ENCODE assay signal across 15 cellular contexts in genomic region chr1:101040666-101041065, GRCh38. TPM values are rescaled to one million over a fixed set of nuclear protein-coding genes. Genes with fewer than 3 reads are reported as not detected.
A peak's percentile ranks its signal among the peaks of the same experiment; 100 is the strongest.
DNase-seq lines count a peak whose midpoint lies in the region; TF ChIP-seq lines count a peak whose summit lies in the region.
"Had no signal": no experiment of that assay in that cellular context is flagged by ENCODE, and none has a peak within 500 bp of the region (broad histone marks: within the 10 kb centered on the region; RNA-seq: fewer than 3 reads in every experiment).

No MANE protein-coding gene starts in this region.

- peaks cover 0 to 22% of the 10 kb centered on the region in 2 experiments; a peak in 2 of 3 replicates for H3K36me3 ChIP-seq in HEK293 (ENCODE audit: control insufficient read depth in 2 of 2, insufficient read depth in 1 of 2, low read length in 2 of 2)
- H3K36me3 ChIP-seq in endodermal cell (ENCODE audit: control insufficient read depth, insufficient read depth, low read length), result peaks cover 30% of the 10 kb centered on the region
- H3K36me3 ChIP-seq in spleen, result peaks cover 0 to 52% (median 10%) of the 10 kb centered on the region in 6 donors

- TF ChIP-seq POLR2A in spleen (IDR thresholded peaks at IDR 0.05), result no peak

- peaks cover 19% of the 10 kb centered on the region for H3K9me3 Mint-ChIP-seq in endodermal cell

- H3K27me3 ChIP-seq in endodermal cell (ENCODE audit: control insufficient read depth, insufficient read depth, low read length, poor library complexity, severe bottlenecking), result no peaks in the 10 kb centered on the region
- no peaks in the 10 kb centered on the region for H3K27me3 ChIP-seq in spleen (replicated peaks in 1 of 7)
- H3K27me3 ChIP-seq: BLaER1 treated with 17β-estradiol and CSF1 and Interleukin-3, amounts not matched to agents 10 nM and 100 nM had no signal

- POLR2A ChIA-PET in HEK293 (lab: Yijun Ruan, JAX), result no interaction called here

- H3K9ac ChIP-seq in endodermal cell (ENCODE audit: extremely low read depth, low read length, poor library complexity, severe bottlenecking), result no peak overlapping the region
- H3K9ac ChIP-seq: BLaER1 treated with 17β-estradiol and CSF1 and Interleukin-3, amounts not matched to agents 10 nM and 100 nM had no signal

- no peak for TF ChIP-seq CTCF in HEK293 (tag by site-specific recombination; IDR thresholded peaks at IDR 0.05)
- TF ChIP-seq CTCF in endodermal cell (conservative IDR thresholded peaks at IDR 0.05), result no peak
- no peak for TF ChIP-seq CTCF in spleen (IDR thresholded peaks at IDR 0.05 in 8 of 11, conservative IDR thresholded peaks at IDR 0.05 in 3 of 11)

- 88 to 96% methylated on average over 1 to 2 of the region's 2 CpGs for WGBS in endodermal cell (ENCODE audit: insufficient coverage in 1 of 2, insufficient read length in 1 of 2), 2 experiments
- WGBS in spleen, 5 donors, result 84 to 100% (median 94%) methylated on average over 1 to 2 of the region's 2 CpGs

- peaks cover 3% of the 10 kb centered on the region for H3K27me3 Mint-ChIP-seq in endodermal cell (ENCODE audit: insufficient read depth)
- H3K27me3 Mint-ChIP-seq: CD4-positive, CD25-positive, alpha-beta regulatory T cell had no signal

- intact Hi-C loops in spleen (cut with DNase I; ENCODE audit: low total_unique reads), result no loop called here

- H3K4me1 ChIP-seq in HEK293 (ENCODE audit: control insufficient read depth, insufficient read depth, low read length) (no peaks in the 10 kb centered on the region), endodermal cell (ENCODE audit: control insufficient read depth, insufficient read depth, low read length) (no peaks in the 10 kb centered on the region), spleen (peaks cover 0 to 5% (median 0%) of the 10 kb centered on the region in 6 donors)
- H3K4me1 ChIP-seq: HAP-1 had no signal

- H3K27ac Mint-ChIP-seq in endodermal cell, result no peak overlapping the region
- H3K27ac Mint-ChIP-seq: HFFc6 had no signal

- no peaks in the 10 kb centered on the region for H3K4me1 Mint-ChIP-seq in endodermal cell

- DNase-seq in endodermal cell (no peak), spleen (peak; percentile 46), NCI-H526 treated with DMSO at 0.1 percent for 48 hours (lab: John Stamatoyannopoulos, UW) (no peak), NCI-H1092 treated with DMSO at 0.1 percent for 48 hours (lab: John Stamatoyannopoulos, UW) (no peak), HPDE6-E6E7 (ENCODE audit: extremely low spot score) (no peak)
- DNase-seq: Calu3; CD4-positive, CD25-positive, alpha-beta regulatory T cell; DMS 273 treated with DMSO at 0.1 percent for 48 hours; DMS79 treated with DMSO at 0.1 percent for 48 hours; EL; HFFc6; KBM-7 had no signal

- H3K27ac ChIP-seq in HEK293 (ENCODE audit: extremely low read depth, low read depth, low read length) (no peak overlapping the region), endodermal cell (ENCODE audit: low read depth, low read length) (no peak overlapping the region), spleen (no peak overlapping the region)
- H3K27ac ChIP-seq: BLaER1 treated with 17β-estradiol and CSF1 and Interleukin-3, amounts not matched to agents 10 nM and 100 nM had no signal

- CTCF ChIA-PET in HEK293 (lab: Yijun Ruan, JAX), result interaction anchor here (0.7 kb wide), 1 partner anchor 1469 kb away, joined by 7 read pairs; no protein-coding TSS in a partner anchor

- H3K4me3 ChIP-seq in HEK293 (ENCODE audit: low read depth, low read length) (no peak overlapping the region), endodermal cell (ENCODE audit: low read length) (peak overlapping the region; percentile 18), spleen (no peak overlapping the region)
- H3K4me3 ChIP-seq: HAP-1 had no signal

- H3K9me3 ChIP-seq in HEK293 (ENCODE audit: control insufficient read depth, insufficient read depth, low read depth, low read length) (no peaks in the 10 kb centered on the region), endodermal cell (ENCODE audit: control insufficient read depth, low read length) (peaks cover 34% of the 10 kb centered on the region), spleen (peaks cover 0 to 28% (median 22%) of the 10 kb centered on the region in 8 donors)

- H3K4me3 Mint-ChIP-seq in endodermal cell, result no peak overlapping the region
- H3K4me3 Mint-ChIP-seq: CD4-positive, CD25-positive, alpha-beta regulatory T cell; HFFc6 had no signal

- H3K36me3 Mint-ChIP-seq in endodermal cell (ENCODE audit: low read depth), result peaks cover 37% of the 10 kb centered on the region

TF ChIP-seq in HEK293, 187 proteins besides CTCF, POLR2A, EP300 and RAD21:
- TF ChIP-seq, protein P1, sequence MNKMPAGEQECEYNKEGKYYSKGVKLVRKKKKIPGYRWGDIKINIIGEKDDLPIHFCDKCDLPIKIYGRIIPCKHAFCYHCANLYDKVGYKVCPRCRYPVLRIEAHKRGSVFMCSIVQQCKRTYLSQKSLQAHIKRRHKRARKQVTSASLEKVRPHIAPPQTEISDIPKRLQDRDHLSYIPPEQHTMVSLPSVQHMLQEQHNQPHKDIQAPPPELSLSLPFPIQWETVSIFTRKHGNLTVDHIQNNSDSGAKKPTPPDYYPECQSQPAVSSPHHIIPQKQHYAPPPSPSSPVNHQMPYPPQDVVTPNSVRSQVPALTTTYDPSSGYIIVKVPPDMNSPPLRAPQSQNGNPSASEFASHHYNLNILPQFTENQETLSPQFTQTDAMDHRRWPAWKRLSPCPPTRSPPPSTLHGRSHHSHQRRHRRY (tag by site-specific recombination; IDR thresholded peaks at IDR 0.05), result no peak
- TF ChIP-seq TRIM28 (IDR thresholded peaks at IDR 0.05; ENCODE audit: borderline replicate concordance, low read length) (peak; percentile 39; the same call in 1 of the 2 replicates), ATF2 (tag by site-specific recombination; IDR thresholded peaks at IDR 0.05; ENCODE audit: low read depth) (no peak), EGR2 (tag by site-specific recombination; IDR thresholded peaks at IDR 0.05; ENCODE audit: low read depth) (no peak), KLF9 (tag by site-specific recombination; IDR thresholded peaks at IDR 0.05; ENCODE audit: low read depth) (no peak), ZNF585B (tag by site-specific recombination; IDR thresholded peaks at IDR 0.05) (peak; percentile 98), SETDB1 (IDR thresholded peaks at IDR 0.05; ENCODE audit: insufficient read length, low read length) (peak; percentile 34), ZNF529 (tag by site-specific recombination; IDR thresholded peaks at IDR 0.05; ENCODE audit: insufficient replicate concordance) (no peak)

RNA-seq across cellular contexts. Expression of gene DPH5, which starts 15.1 kb away (rescaled TPM):
- total RNA-seq in endodermal cell (10 to 100 TPM; 38.7 to 40.4 TPM), spleen (10 to 100 TPM; 19.3 to 31.7 (median 24.5) TPM)
- 56.0 TPM for polyA plus RNA-seq in endodermal cell (2013, experiment 1 of 2)
- 47.3 TPM for polyA plus RNA-seq in endodermal cell (2013, experiment 2 of 2)
- polyA plus RNA-seq in spleen, result 10 to 100 TPM; 45.9 to 60.0 (median 49.8) TPM
